ENCODE assay signal across 1 cellular context in the genomic region with DNA sequence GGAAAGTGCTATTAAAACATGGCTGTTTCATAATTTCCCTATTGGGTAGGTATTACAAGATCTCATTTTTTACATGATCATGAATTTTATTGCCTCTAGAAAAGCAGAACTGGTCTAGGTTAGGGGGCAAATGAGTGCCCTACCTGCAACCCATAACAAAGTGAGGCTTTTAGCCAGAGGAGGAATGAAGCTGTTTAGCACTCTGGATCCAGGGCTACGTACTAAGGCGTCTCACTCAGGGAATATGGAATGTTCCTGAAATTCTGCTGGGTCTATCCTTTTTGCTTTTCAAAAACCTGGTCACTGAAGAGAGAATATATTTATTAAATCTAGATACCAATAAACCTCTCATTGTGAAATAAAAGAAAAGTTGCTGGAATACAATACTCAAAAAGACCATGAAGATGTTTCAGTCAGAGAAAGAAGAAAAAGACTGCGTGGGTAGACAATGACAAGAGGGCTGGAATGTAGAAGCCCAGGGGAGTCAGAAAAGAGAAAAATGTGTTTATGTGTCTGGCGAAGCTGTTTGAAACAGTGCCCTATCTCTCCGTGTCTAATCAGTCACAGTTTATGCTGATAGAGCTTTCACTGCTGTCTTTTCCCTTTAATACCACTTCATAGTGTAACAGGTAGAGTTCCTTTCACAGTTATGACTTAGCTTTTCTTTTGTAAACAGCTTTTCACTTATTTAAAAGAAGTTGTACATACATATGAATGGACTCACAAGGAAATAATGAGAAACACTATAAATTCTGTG.
A peak's percentile ranks its signal among the peaks of the same experiment; 100 is the strongest.
TF ChIP-seq lines count a peak whose summit lies in the region.

No MANE protein-coding gene starts in this region.

TF ChIP-seq in HEK293, 187 proteins besides CTCF, POLR2A, EP300 and RAD21 (continued from another document and continues in another):
- TF ChIP-seq ZFP41 (tag by site-specific recombination; IDR thresholded peaks at IDR 0.05; ENCODE audit: borderline replicate concordance) (no peak), KLF7 (tag by site-specific recombination; IDR thresholded peaks at IDR 0.05; ENCODE audit: borderline replicate concordance) (no peak), ZXDB (tag by site-specific recombination; IDR thresholded peaks at IDR 0.05) (no peak; the same call in 1 of the 2 replicates), ZNF140 (tag by site-specific recombination; IDR thresholded peaks at IDR 0.05) (no peak), ZBTB48 (tag by site-specific recombination; IDR thresholded peaks at IDR 0.05) (no peak), ZFP37 (tag by site-specific recombination; IDR thresholded peaks at IDR 0.05) (no peak), ZNF473 (tag by site-specific recombination; IDR thresholded peaks at IDR 0.05) (no peak), ZNF341 (tag by site-specific recombination; IDR thresholded peaks at IDR 0.05; ENCODE audit: low read depth) (no peak), BCL11B (tag by site-specific recombination; IDR thresholded peaks at IDR 0.05; ENCODE audit: low read depth) (no peak), ZNF23 (tag by site-specific recombination; IDR thresholded peaks at IDR 0.05; ENCODE audit: borderline replicate concordance) (no peak), ZNF558 (tag by site-specific recombination; IDR thresholded peaks at IDR 0.05) (no peak), KLF9 (tag by site-specific recombination; IDR thresholded peaks at IDR 0.05; ENCODE audit: low read depth) (no peak), ZNF791 (tag by site-specific recombination; IDR thresholded peaks at IDR 0.05) (no peak), SCRT2 (tag by site-specific recombination; IDR thresholded peaks at IDR 0.05) (peak; percentile 83), ZNF585B (tag by site-specific recombination; IDR thresholded peaks at IDR 0.05) (no peak), ZNF423 (tag by site-specific recombination; IDR thresholded peaks at IDR 0.05) (no peak), ZNF658 (tag by site-specific recombination; IDR thresholded peaks at IDR 0.05) (no peak), GFI1B (tag by site-specific recombination; IDR thresholded peaks at IDR 0.05) (no peak), ZNF514 (tag by site-specific recombination; IDR thresholded peaks at IDR 0.05) (no peak), ZNF132 (tag by site-specific recombination; IDR thresholded peaks at IDR 0.05; ENCODE audit: borderline replicate concordance) (no peak), ZNF404 (tag by site-specific recombination; IDR thresholded peaks at IDR 0.05) (no peak), ZNF19 (tag by site-specific recombination; IDR thresholded peaks at IDR 0.05; ENCODE audit: low read depth) (no peak)
- TF ChIP-seq, protein P1, sequence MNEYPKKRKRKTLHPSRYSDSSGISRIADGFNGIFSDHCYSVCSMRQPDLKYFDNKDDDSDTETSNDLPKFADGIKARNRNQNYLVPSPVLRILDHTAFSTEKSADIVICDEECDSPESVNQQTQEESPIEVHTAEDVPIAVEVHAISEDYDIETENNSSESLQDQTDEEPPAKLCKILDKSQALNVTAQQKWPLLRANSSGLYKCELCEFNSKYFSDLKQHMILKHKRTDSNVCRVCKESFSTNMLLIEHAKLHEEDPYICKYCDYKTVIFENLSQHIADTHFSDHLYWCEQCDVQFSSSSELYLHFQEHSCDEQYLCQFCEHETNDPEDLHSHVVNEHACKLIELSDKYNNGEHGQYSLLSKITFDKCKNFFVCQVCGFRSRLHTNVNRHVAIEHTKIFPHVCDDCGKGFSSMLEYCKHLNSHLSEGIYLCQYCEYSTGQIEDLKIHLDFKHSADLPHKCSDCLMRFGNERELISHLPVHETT (tag by site-specific recombination; IDR thresholded peaks at IDR 0.05): no peak
- TF ChIP-seq, protein P2, sequence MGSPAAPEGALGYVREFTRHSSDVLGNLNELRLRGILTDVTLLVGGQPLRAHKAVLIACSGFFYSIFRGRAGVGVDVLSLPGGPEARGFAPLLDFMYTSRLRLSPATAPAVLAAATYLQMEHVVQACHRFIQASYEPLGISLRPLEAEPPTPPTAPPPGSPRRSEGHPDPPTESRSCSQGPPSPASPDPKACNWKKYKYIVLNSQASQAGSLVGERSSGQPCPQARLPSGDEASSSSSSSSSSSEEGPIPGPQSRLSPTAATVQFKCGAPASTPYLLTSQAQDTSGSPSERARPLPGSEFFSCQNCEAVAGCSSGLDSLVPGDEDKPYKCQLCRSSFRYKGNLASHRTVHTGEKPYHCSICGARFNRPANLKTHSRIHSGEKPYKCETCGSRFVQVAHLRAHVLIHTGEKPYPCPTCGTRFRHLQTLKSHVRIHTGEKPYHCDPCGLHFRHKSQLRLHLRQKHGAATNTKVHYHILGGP (tag by site-specific recombination; IDR thresholded peaks at IDR 0.05): no peak
- TF ChIP-seq, protein P3, sequence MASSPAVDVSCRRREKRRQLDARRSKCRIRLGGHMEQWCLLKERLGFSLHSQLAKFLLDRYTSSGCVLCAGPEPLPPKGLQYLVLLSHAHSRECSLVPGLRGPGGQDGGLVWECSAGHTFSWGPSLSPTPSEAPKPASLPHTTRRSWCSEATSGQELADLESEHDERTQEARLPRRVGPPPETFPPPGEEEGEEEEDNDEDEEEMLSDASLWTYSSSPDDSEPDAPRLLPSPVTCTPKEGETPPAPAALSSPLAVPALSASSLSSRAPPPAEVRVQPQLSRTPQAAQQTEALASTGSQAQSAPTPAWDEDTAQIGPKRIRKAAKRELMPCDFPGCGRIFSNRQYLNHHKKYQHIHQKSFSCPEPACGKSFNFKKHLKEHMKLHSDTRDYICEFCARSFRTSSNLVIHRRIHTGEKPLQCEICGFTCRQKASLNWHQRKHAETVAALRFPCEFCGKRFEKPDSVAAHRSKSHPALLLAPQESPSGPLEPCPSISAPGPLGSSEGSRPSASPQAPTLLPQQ (tag by site-specific recombination; IDR thresholded peaks at IDR 0.05): no peak
- TF ChIP-seq, protein P4, sequence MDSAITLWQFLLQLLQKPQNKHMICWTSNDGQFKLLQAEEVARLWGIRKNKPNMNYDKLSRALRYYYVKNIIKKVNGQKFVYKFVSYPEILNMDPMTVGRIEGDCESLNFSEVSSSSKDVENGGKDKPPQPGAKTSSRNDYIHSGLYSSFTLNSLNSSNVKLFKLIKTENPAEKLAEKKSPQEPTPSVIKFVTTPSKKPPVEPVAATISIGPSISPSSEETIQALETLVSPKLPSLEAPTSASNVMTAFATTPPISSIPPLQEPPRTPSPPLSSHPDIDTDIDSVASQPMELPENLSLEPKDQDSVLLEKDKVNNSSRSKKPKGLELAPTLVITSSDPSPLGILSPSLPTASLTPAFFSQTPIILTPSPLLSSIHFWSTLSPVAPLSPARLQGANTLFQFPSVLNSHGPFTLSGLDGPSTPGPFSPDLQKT (IDR thresholded peaks at IDR 0.05; ENCODE audit: borderline replicate concordance, low read depth, low read length): no peak
- TF ChIP-seq, protein P5, sequence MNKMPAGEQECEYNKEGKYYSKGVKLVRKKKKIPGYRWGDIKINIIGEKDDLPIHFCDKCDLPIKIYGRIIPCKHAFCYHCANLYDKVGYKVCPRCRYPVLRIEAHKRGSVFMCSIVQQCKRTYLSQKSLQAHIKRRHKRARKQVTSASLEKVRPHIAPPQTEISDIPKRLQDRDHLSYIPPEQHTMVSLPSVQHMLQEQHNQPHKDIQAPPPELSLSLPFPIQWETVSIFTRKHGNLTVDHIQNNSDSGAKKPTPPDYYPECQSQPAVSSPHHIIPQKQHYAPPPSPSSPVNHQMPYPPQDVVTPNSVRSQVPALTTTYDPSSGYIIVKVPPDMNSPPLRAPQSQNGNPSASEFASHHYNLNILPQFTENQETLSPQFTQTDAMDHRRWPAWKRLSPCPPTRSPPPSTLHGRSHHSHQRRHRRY (tag by site-specific recombination; IDR thresholded peaks at IDR 0.05): no peak
- TF ChIP-seq, protein P6, sequence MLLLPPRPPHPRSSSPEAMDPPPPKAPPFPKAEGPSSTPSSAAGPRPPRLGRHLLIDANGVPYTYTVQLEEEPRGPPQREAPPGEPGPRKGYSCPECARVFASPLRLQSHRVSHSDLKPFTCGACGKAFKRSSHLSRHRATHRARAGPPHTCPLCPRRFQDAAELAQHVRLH (tag by site-specific recombination; IDR thresholded peaks at IDR 0.05): 0 out of 2 replicates have a peak, but pooled peaks have one; percentile 31
- TF ChIP-seq, protein P7, sequence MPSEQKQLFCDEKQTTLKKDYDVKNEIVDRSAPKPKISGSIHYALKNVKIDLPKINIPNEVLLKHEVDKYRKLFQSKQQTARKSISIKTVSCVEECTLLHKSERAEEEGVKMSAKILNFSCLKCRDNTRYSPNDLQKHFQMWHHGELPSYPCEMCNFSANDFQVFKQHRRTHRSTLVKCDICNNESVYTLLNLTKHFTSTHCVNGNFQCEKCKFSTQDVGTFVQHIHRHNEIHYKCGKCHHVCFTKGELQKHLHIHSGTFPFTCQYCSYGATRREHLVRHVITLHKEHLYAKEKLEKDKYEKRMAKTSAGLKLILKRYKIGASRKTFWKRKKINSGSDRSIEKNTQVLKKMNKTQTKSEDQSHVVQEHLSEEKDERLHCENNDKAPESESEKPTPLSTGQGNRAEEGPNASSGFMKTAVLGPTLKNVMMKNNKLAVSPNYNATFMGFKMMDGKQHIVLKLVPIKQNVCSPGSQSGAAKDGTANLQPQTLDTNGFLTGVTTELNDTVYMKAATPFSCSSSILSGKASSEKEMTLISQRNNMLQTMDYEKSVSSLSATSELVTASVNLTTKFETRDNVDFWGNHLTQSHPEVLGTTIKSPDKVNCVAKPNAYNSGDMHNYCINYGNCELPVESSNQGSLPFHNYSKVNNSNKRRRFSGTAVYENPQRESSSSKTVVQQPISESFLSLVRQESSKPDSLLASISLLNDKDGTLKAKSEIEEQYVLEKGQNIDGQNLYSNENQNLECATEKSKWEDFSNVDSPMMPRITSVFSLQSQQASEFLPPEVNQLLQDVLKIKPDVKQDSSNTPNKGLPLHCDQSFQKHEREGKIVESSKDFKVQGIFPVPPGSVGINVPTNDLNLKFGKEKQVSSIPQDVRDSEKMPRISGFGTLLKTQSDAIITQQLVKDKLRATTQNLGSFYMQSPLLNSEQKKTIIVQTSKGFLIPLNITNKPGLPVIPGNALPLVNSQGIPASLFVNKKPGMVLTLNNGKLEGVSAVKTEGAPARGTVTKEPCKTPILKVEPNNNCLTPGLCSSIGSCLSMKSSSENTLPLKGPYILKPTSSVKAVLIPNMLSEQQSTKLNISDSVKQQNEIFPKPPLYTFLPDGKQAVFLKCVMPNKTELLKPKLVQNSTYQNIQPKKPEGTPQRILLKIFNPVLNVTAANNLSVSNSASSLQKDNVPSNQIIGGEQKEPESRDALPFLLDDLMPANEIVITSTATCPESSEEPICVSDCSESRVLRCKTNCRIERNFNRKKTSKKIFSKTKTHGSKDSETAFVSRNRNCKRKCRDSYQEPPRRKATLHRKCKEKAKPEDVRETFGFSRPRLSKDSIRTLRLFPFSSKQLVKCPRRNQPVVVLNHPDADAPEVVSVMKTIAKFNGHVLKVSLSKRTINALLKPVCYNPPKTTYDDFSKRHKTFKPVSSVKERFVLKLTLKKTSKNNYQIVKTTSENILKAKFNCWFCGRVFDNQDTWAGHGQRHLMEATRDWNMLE (tag by site-specific recombination; conservative IDR thresholded peaks at IDR 0.05; ENCODE audit: low read depth): no peak
- TF ChIP-seq, protein P8, sequence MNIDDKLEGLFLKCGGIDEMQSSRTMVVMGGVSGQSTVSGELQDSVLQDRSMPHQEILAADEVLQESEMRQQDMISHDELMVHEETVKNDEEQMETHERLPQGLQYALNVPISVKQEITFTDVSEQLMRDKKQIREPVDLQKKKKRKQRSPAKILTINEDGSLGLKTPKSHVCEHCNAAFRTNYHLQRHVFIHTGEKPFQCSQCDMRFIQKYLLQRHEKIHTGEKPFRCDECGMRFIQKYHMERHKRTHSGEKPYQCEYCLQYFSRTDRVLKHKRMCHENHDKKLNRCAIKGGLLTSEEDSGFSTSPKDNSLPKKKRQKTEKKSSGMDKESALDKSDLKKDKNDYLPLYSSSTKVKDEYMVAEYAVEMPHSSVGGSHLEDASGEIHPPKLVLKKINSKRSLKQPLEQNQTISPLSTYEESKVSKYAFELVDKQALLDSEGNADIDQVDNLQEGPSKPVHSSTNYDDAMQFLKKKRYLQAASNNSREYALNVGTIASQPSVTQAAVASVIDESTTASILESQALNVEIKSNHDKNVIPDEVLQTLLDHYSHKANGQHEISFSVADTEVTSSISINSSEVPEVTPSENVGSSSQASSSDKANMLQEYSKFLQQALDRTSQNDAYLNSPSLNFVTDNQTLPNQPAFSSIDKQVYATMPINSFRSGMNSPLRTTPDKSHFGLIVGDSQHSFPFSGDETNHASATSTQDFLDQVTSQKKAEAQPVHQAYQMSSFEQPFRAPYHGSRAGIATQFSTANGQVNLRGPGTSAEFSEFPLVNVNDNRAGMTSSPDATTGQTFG (tag by site-specific recombination; IDR thresholded peaks at IDR 0.05; ENCODE audit: borderline replicate concordance): no peak
- TF ChIP-seq, protein P9, sequence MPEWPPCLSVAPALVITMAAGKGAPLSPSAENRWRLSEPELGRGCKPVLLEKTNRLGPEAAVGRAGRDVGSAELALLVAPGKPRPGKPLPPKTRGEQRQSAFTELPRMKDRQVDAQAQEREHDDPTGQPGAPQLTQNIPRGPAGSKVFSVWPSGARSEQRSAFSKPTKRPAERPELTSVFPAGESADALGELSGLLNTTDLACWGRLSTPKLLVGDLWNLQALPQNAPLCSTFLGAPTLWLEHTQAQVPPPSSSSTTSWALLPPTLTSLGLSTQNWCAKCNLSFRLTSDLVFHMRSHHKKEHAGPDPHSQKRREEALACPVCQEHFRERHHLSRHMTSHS (tag by site-specific recombination; IDR thresholded peaks at IDR 0.05): no peak
- TF ChIP-seq, protein P10, sequence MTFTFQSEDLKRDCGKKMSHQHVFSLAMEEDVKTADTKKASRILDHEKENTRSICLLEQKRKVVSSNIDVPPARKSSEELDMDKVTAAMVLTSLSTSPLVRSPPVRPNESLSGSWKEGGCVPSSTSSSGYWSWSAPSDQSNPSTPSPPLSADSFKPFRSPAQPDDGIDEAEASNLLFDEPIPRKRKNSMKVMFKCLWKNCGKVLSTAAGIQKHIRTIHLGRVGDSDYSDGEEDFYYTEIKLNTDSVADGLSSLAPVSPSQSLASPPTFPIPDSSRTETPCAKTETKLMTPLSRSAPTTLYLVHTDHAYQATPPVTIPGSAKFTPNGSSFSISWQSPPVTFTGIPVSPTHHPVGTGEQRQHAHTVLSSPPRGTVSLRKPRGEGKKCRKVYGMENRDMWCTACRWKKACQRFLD (tag by site-specific recombination; IDR thresholded peaks at IDR 0.05): no peak
- TF ChIP-seq, protein P11, sequence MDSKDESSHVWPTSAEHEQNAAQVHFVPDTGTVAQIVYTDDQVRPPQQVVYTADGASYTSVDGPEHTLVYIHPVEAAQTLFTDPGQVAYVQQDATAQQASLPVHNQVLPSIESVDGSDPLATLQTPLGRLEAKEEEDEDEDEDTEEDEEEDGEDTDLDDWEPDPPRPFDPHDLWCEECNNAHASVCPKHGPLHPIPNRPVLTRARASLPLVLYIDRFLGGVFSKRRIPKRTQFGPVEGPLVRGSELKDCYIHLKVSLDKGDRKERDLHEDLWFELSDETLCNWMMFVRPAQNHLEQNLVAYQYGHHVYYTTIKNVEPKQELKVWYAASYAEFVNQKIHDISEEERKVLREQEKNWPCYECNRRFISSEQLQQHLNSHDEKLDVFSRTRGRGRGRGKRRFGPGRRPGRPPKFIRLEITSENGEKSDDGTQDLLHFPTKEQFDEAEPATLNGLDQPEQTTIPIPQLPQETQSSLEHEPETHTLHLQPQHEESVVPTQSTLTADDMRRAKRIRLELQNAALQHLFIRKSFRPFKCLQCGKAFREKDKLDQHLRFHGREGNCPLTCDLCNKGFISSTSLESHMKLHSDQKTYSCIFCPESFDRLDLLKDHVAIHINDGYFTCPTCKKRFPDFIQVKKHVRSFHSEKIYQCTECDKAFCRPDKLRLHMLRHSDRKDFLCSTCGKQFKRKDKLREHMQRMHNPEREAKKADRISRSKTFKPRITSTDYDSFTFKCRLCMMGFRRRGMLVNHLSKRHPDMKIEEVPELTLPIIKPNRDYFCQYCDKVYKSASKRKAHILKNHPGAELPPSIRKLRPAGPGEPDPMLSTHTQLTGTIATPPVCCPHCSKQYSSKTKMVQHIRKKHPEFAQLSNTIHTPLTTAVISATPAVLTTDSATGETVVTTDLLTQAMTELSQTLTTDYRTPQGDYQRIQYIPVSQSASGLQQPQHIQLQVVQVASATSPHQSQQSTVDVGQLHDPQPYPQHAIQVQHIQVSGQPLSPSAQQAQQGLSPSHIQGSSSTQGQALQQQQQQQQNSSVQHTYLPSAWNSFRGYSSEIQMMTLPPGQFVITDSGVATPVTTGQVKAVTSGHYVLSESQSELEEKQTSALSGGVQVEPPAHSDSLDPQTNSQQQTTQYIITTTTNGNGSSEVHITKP (tag by site-specific recombination; IDR thresholded peaks at IDR 0.05): peak; percentile 31
